ENCODE assay signal across 1 cellular context in the genomic region with DNA sequence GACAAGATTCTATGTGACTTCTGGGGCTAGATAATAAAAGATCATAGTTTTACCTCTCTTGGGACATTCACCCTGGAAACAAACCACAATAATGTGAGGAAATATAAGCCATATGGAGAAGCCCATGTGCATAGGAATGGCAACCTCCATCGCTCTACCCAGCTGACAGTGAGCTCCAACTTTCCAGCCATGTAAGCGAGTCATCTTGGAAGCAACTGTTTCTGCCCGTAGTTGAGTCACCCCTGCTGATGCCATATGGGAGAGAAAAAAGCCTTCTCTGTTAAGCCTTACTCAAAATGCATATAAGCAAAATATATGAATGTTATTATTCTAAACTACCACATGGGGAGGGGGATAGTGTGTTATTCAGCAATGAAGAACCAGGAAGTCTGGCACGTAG.
TF ChIP-seq lines count a peak whose summit lies in the region.

No MANE protein-coding gene starts in this region.

TF ChIP-seq in HepG2, 621 proteins besides CTCF, POLR2A, EP300 and RAD21:
- no peak for TF ChIP-seq ERF (CRISPR knock-in tag; IDR thresholded peaks at IDR 0.05)
- TF ChIP-seq, protein P1, sequence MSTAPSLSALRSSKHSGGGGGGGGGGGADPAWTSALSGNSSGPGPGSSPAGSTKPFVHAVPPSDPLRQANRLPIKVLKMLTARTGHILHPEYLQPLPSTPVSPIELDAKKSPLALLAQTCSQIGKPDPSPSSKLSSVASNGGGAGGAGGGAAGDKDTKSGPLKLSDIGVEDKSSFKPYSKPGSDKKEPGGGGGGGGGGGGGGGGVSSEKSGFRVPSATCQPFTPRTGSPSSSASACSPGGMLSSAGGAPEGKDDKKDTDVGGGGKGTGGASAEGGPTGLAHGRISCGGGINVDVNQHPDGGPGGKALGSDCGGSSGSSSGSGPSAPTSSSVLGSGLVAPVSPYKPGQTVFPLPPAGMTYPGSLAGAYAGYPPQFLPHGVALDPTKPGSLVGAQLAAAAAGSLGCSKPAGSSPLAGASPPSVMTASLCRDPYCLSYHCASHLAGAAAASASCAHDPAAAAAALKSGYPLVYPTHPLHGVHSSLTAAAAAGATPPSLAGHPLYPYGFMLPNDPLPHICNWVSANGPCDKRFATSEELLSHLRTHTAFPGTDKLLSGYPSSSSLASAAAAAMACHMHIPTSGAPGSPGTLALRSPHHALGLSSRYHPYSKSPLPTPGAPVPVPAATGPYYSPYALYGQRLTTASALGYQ (CRISPR knock-in tag; IDR thresholded peaks at IDR 0.05) = no peak
- TF ChIP-seq ZNF883 (CRISPR knock-in tag; IDR thresholded peaks at IDR 0.05; ENCODE audit: not compliant biosample characterization) = no peak
- TF ChIP-seq NFKBIZ (CRISPR knock-in tag; IDR thresholded peaks at IDR 0.05) = no peak
